8 cellular contexts compared by ENCODE assay signal in genomic region chr7:74084722-74085578, GRCh38. TPM values are rescaled to one million over a fixed set of nuclear protein-coding genes. Genes with fewer than 3 reads are reported as not detected.
DNase-seq lines count a peak whose midpoint lies in the region; ATAC-seq and TF ChIP-seq lines count a peak whose summit lies in the region.

No MANE protein-coding gene starts in this region.

- H3K9me3 ChIP-seq in T-helper 17 cell (ENCODE audit: control insufficient read depth, low read length, poor library complexity, severe bottlenecking) (no peaks in the 10 kb centered on the region), gastroesophageal sphincter (no peaks in the 10 kb centered on the region), skeletal muscle tissue (ENCODE audit: control insufficient read depth in 3 of 3, low read length in 3 of 3) (no peaks in the 10 kb centered on the region)

- H3K4me1 ChIP-seq in gastroesophageal sphincter (peaks cover 0 to 22% (median 9%) of the 10 kb centered on the region in 3 donors), skeletal muscle tissue (ENCODE audit: control insufficient read depth in 3 of 3, insufficient read depth in 3 of 3, low read length in 3 of 3) (peaks cover 19 to 21% (median 21%) of the 10 kb centered on the region in 3 donors)

- H3K36me3 Mint-ChIP-seq in T-helper 17 cell (ENCODE audit: low read depth) = no peaks in the 10 kb centered on the region

- H3K4me3 Mint-ChIP-seq in T-helper 17 cell = peak overlapping the region; percentile 90

- peak overlapping the region; percentile 43 for H3K27ac Mint-ChIP-seq in T-helper 17 cell

- no peaks in the 10 kb centered on the region for H3K27me3 Mint-ChIP-seq in T-helper 17 cell

- H3K27me3 ChIP-seq in H7 (ENCODE audit: control insufficient read depth, insufficient read depth, low read length) = no peaks in the 10 kb centered on the region
- H3K27me3 ChIP-seq in gastroesophageal sphincter = no peaks in the 10 kb centered on the region
- no peaks in the 10 kb centered on the region for H3K27me3 ChIP-seq in skeletal muscle tissue (ENCODE audit: control insufficient read depth in 3 of 3, insufficient read depth in 3 of 3, low read length in 3 of 3)

- H3K9ac ChIP-seq in skeletal muscle tissue (ENCODE audit: low read depth in 1 of 3, low read length in 3 of 3) = peak overlapping the region; percentile 60 to 83 (median 74)

- H3K4me3 ChIP-seq in H7 (ENCODE audit: insufficient read depth, low read depth, low read length) (peak overlapping the region; percentile 61), gastroesophageal sphincter (peak overlapping the region; percentile 89 to 92), skeletal muscle tissue (ENCODE audit: low read length in 3 of 3) (peak overlapping the region; percentile 68 to 72 (median 68))

- H3K36me3 ChIP-seq in H7 (replicated peaks; ENCODE audit: control insufficient read depth, insufficient read depth, low read length) (peaks cover 9% of the 10 kb centered on the region), gastroesophageal sphincter (peaks cover 0 to 16% of the 10 kb centered on the region in 2 donors), skeletal muscle tissue (ENCODE audit: control insufficient read depth in 3 of 3, insufficient read depth in 3 of 3, low read length in 3 of 3) (peaks cover 10 to 17% (median 14%) of the 10 kb centered on the region in 3 donors)

- DNase-seq in H7 (peak; percentile 79), T-helper 17 cell (no peak), globus pallidus (ENCODE audit: low spot score) (no peak)

- WGBS in gastroesophageal sphincter (ENCODE audit: low coverage in 1 of 2), 2 donors = 60 to 93% methylated on average over 1 to 2 of the region's 6 CpGs

- no peak for TF ChIP-seq POLR2A in gastroesophageal sphincter (IDR thresholded peaks at IDR 0.05)

- no peak for TF ChIP-seq EP300 in gastroesophageal sphincter (IDR thresholded peaks at IDR 0.05)

- no peak for TF ChIP-seq CTCF in gastroesophageal sphincter (IDR thresholded peaks at IDR 0.05)

- peaks cover 12% of the 10 kb centered on the region for H3K4me1 Mint-ChIP-seq in T-helper 17 cell

- peak overlapping the region in 3 of 4 donors; percentile 58 to 75 (median 62) for H3K27ac ChIP-seq in gastroesophageal sphincter
- H3K27ac ChIP-seq in skeletal muscle tissue (ENCODE audit: low read depth, low read length) = peak overlapping the region; percentile 85

- ATAC-seq in T-helper 17 cell (no peak), gastroesophageal sphincter (no peak), HG03439 (IDR thresholded peaks at IDR 0.05; ENCODE audit: unreplicated experiment) (no peak), GM21576 (IDR thresholded peaks at IDR 0.05; ENCODE audit: unreplicated experiment) (no peak), HG03354 (IDR thresholded peaks at IDR 0.05; ENCODE audit: poor library complexity, severe bottlenecking, unreplicated experiment) (no peak)

RNA-seq across cellular contexts. Expression of gene LIMK1, which starts 1.3 kb away (rescaled TPM):
- total RNA-seq in H7 (2014; rRNA removed; shearing (Covaris generic)) = 99.4 and 108 TPM in 2 replicates
- total RNA-seq in T-helper 17 cell (10 to 100 TPM; 11.7 to 13.2 TPM), gastroesophageal sphincter (10 to 100 TPM in 3 of 4 donors, 1 to 10 TPM in 1; 7.2 to 20.6 (median 13.2) TPM), skeletal muscle tissue (4.7 TPM)

RNA-seq across cellular contexts. Expression of gene ELN, which starts 57.0 kb away (rescaled TPM):
- 2.7 and 5.3 TPM in 2 replicates for total RNA-seq in H7 (2014; rRNA removed; shearing (Covaris generic))
- total RNA-seq in T-helper 17 cell (not detected), gastroesophageal sphincter (100 to 1,000 TPM; 316 to 703 (median 441) TPM), skeletal muscle tissue (107 TPM)

Comparison
In these comparisons a context has a peak if more than half of its experiments do, and no peak if none do; other contexts are left out.
1. RNA of gene ELN, which starts 57.0 kb away (total RNA-seq): 316 to 703 TPM in gastroesophageal sphincter and 107 TPM in skeletal muscle tissue (single experiment); 2.7 to 5.3 TPM in H7 and not detected in T-helper 17 cell; every median in the first group is over 10 times any median in the second.
2. Peak in every context shown above with its lines, with median percentiles within 50 percentile points of each other: H3K4me3 ChIP-seq.